ENCODE assay signal across 11 cellular contexts in genomic region chr9:86720893-86721698, GRCh38.
DNase-seq lines count a peak whose midpoint lies in the region; ATAC-seq and TF ChIP-seq lines count a peak whose summit lies in the region.
"Had no signal": no experiment of that assay in that cellular context is flagged by ENCODE, and none has a peak within 500 bp of the region (broad histone marks: within the 10 kb centered on the region; RNA-seq: fewer than 3 reads in every experiment).

No MANE protein-coding gene starts in this region.

- no peaks in the 10 kb centered on the region for H4K20me1 ChIP-seq in SK-N-SH (ENCODE audit: insufficient read depth)
- H4K20me1 ChIP-seq in osteoblast (ENCODE audit: insufficient read depth, low read length) = no peaks in the 10 kb centered on the region

- H3K27ac ChIP-seq in AG04450 (ENCODE audit: low read depth, low read length) (peak overlapping the region; percentile 87), SK-N-SH (ENCODE audit: low read depth in 2 of 2, low read length in 1 of 2) (peak overlapping the region; percentile 84 to 94), osteoblast (ENCODE audit: low read depth, low read length) (peak overlapping the region; percentile 59)

- H3F3A ChIP-seq in SK-N-SH (replicated peaks; ENCODE audit: insufficient read depth) = peaks cover 27% of the 10 kb centered on the region

- H3K27me3 ChIP-seq in AG04450 (ENCODE audit: control insufficient read depth, insufficient read depth, low read length) (no peaks in the 10 kb centered on the region), SK-N-SH (ENCODE audit: insufficient read depth) (no peaks in the 10 kb centered on the region), osteoblast (ENCODE audit: insufficient read depth, low read length) (no peaks in the 10 kb centered on the region)

- H3K4me2 ChIP-seq in SK-N-SH (peak overlapping the region; percentile 68), osteoblast (ENCODE audit: insufficient read depth, low read length) (peak overlapping the region; percentile 38)

- DNase-seq in AG04450 (ENCODE audit: low read depth, low spot score) = no peak
- no peak for DNase-seq in SK-N-SH
- DNase-seq in fibroblast of the aortic adventitia (ENCODE audit: low read depth) = peak; percentile 94
- DNase-seq in osteoblast (ENCODE audit: insufficient read length, low spot score, missing footprints) = no peak
- DNase-seq in NCI-H524 (lab: John Stamatoyannopoulos, UW) = no peak
- DNase-seq in hepatic stellate cell (ENCODE audit: low spot score) = no peak
- DNase-seq in retina = no peak
- DNase-seq: activated CD4-positive, alpha-beta T cell treated with anti-CD3 and anti-CD28 coated beads for 1 hour; NCI-H1105; NCI-H524 treated with DMSO at 0.1 percent for 48 hours had no signal

- peaks cover 10 to 12% of the 10 kb centered on the region in 2 experiments; a peak in 3 of 4 replicates for H3K4me1 ChIP-seq in SK-N-SH (ENCODE audit: control insufficient read depth in 1 of 2, insufficient read depth in 2 of 2, low read depth in 1 of 2, low read length in 1 of 2)
- H3K4me1 ChIP-seq in osteoblast (ENCODE audit: insufficient read depth, low read length) = peaks cover 23% of the 10 kb centered on the region

- H3K4me3 ChIP-seq in AG04450 (ENCODE audit: low read depth, low read length) (no peak overlapping the region), SK-N-SH (ENCODE audit: low read depth in 2 of 2, low read length in 1 of 2) (no peak overlapping the region; a peak in 1 of 4 replicates), fibroblast of the aortic adventitia (ENCODE audit: low read depth, low read length) (no peak overlapping the region), osteoblast (ENCODE audit: insufficient read depth, low read length) (no peak overlapping the region)

- 63% methylated on average over 7 of the region's 7 CpGs for WGBS in SK-N-SH (ENCODE audit: low lambda C conversion rate)

- no peak for TF ChIP-seq EP300 in SK-N-SH (IDR thresholded peaks at IDR 0.05; ENCODE audit: borderline replicate concordance in 1 of 2, low read depth in 1 of 2, low read length in 1 of 2)

- no peaks in the 10 kb centered on the region for H3K9me2 ChIP-seq in SK-N-SH

- no peaks in the 10 kb centered on the region for H3K79me2 ChIP-seq in SK-N-SH (ENCODE audit: insufficient read depth)
- no peaks in the 10 kb centered on the region for H3K79me2 ChIP-seq in osteoblast (ENCODE audit: insufficient read depth, low read length)

- TF ChIP-seq CTCF in AG04450 (IDR thresholded peaks at IDR 0.05; ENCODE audit: low read depth, low read length) = no peak
- no peak for TF ChIP-seq CTCF in SK-N-SH (IDR thresholded peaks at IDR 0.05)
- no peak for TF ChIP-seq CTCF in fibroblast of the aortic adventitia (IDR thresholded peaks at IDR 0.05; ENCODE audit: insufficient read depth, low read length)
- TF ChIP-seq CTCF in osteoblast (IDR thresholded peaks at IDR 0.05; ENCODE audit: extremely low read depth, low read depth, low read length) = no peak

- H2AFZ ChIP-seq in SK-N-SH (ENCODE audit: low read depth) = peak overlapping the region; percentile 70; the same call in 1 of the 2 replicates
- peak overlapping the region; percentile 11 for H2AFZ ChIP-seq in osteoblast (ENCODE audit: low read length)

- no peak for TF ChIP-seq RAD21 in SK-N-SH (IDR thresholded peaks at IDR 0.05; ENCODE audit: low read length)

- POLR2A ChIA-PET in AG04450 (lab: Yijun Ruan, JAX) = interaction anchor here (0.6 to 0.7 kb wide), 2 partner anchors 32 to 570 kb away, joined by 3 to 8 read pairs; no protein-coding TSS in a partner anchor
- POLR2A ChIA-PET in SK-N-SH (lab: Yijun Ruan, JAX) = no interaction called here

- CTCF ChIA-PET in AG04450 (lab: Charles Lee) = interaction anchor here (0.6 to 0.9 kb wide), 2 partner anchors 13 to 120 kb away, joined by 4 read pairs; no protein-coding TSS in a partner anchor
- CTCF ChIA-PET in SK-N-SH (lab: Yijun Ruan, JAX) = interaction anchor here (0.7 to 1.3 kb wide), 3 partner anchors 10 to 50 kb away, joined by 3 to 5 read pairs (median 4); no protein-coding TSS in a partner anchor

- H3K9me3 ChIP-seq in AG04450 (ENCODE audit: control insufficient read depth, insufficient read depth, low read length) (no peaks in the 10 kb centered on the region), SK-N-SH (no peaks in the 10 kb centered on the region), osteoblast (ENCODE audit: low read depth, low read length) (no peaks in the 10 kb centered on the region)

- peak overlapping the region; percentile 42; the same call in 1 of the 2 replicates for H3K9ac ChIP-seq in SK-N-SH

- no peaks in the 10 kb centered on the region for H3K36me3 ChIP-seq in SK-N-SH (replicated peaks in 1 of 2; ENCODE audit: control insufficient read depth in 1 of 2, insufficient read depth in 2 of 2, low read length in 1 of 2)
- H3K36me3 ChIP-seq in osteoblast (ENCODE audit: insufficient read depth, low read length) = no peaks in the 10 kb centered on the region

- no peak for ATAC-seq in HG02884 (IDR thresholded peaks at IDR 0.05; ENCODE audit: unreplicated experiment)

TF ChIP-seq in SK-N-SH, 30 proteins besides CTCF, POLR2A, EP300 and RAD21:
- TF ChIP-seq YY1 (IDR thresholded peaks at IDR 0.05; ENCODE audit: low read depth) (no peak), NFIC (IDR thresholded peaks at IDR 0.05; ENCODE audit: borderline replicate concordance) (no peak), GATA2 (CRISPR knock-in tag; IDR thresholded peaks at IDR 0.05) (no peak), USF1 (IDR thresholded peaks at IDR 0.05; ENCODE audit: borderline replicate concordance, low read depth) (no peak), GABPA (IDR thresholded peaks at IDR 0.05; ENCODE audit: low read depth) (no peak)
